ENCODE assay signal across 1 cellular context in genomic region chr15:65189102-65189740, GRCh38.
TF ChIP-seq lines count a peak whose summit lies in the region.

No MANE protein-coding gene starts in this region.

TF ChIP-seq in HepG2, 621 proteins besides CTCF, POLR2A, EP300 and RAD21 (continued from another document):
- TF ChIP-seq RERE (CRISPR knock-in tag; IDR thresholded peaks at IDR 0.05; ENCODE audit: low read depth) = no peak
- no peak for TF ChIP-seq MAFF (IDR thresholded peaks at IDR 0.05; ENCODE audit: low read depth, low read length)
- TF ChIP-seq ZFP36 (IDR thresholded peaks at IDR 0.05; ENCODE audit: borderline replicate concordance, low read depth, low read length, partially characterized antibody) = no peak
- TF ChIP-seq KDM2A (CRISPR knock-in tag; IDR thresholded peaks at IDR 0.05; ENCODE audit: borderline replicate concordance, low read depth) = no peak
- no peak for TF ChIP-seq ZNF615 (CRISPR knock-in tag; IDR thresholded peaks at IDR 0.05; ENCODE audit: borderline replicate concordance)
- TF ChIP-seq STAG1 (CRISPR knock-in tag; IDR thresholded peaks at IDR 0.05) = peak; percentile 93
- TF ChIP-seq ARHGAP35 (CRISPR knock-in tag; IDR thresholded peaks at IDR 0.05; ENCODE audit: borderline replicate concordance) = no peak
- TF ChIP-seq ZNF253 (CRISPR knock-in tag; IDR thresholded peaks at IDR 0.05; ENCODE audit: borderline replicate concordance) = no peak
- no peak for TF ChIP-seq ERF (CRISPR knock-in tag; IDR thresholded peaks at IDR 0.05)
- no peak for TF ChIP-seq ZNF350 (CRISPR knock-in tag; IDR thresholded peaks at IDR 0.05; ENCODE audit: borderline replicate concordance, low read depth)
- TF ChIP-seq U2AF2 (IDR thresholded peaks at IDR 0.05; ENCODE audit: low read depth, low read length) = no peak
- no peak for TF ChIP-seq ZNF788 (CRISPR knock-in tag; IDR thresholded peaks at IDR 0.05; ENCODE audit: borderline replicate concordance)
- no peak for TF ChIP-seq ZNF883 (CRISPR knock-in tag; IDR thresholded peaks at IDR 0.05; ENCODE audit: not compliant biosample characterization)
- TF ChIP-seq ARID5B (CRISPR knock-in tag; IDR thresholded peaks at IDR 0.05) = 0 out of 2 replicates have a peak, but pooled peaks have one; percentile 5
- TF ChIP-seq HNRNPLL (IDR thresholded peaks at IDR 0.05; ENCODE audit: low read depth, low read length, poor library complexity, severe bottlenecking) = no peak
- TF ChIP-seq HMGXB4 (CRISPR knock-in tag; IDR thresholded peaks at IDR 0.05; ENCODE audit: borderline replicate concordance in 1 of 2, low read depth in 1 of 2) = 0 out of 4 replicates have a peak, but pooled peaks of 1 of the 2 experiments have one; percentile 19
- no peak for TF ChIP-seq ATF1 (CRISPR knock-in tag; IDR thresholded peaks at IDR 0.05)
- TF ChIP-seq ZNF318 (CRISPR knock-in tag; IDR thresholded peaks at IDR 0.05) = no peak
- no peak for TF ChIP-seq ZNF703 (CRISPR knock-in tag; IDR thresholded peaks at IDR 0.05; ENCODE audit: borderline replicate concordance)
- no peak for TF ChIP-seq NFYC (CRISPR knock-in tag; IDR thresholded peaks at IDR 0.05)
- TF ChIP-seq FOXO1 (CRISPR knock-in tag; IDR thresholded peaks at IDR 0.05) = no peak
